Comparison of ENCODE assay signal across 2 cellular contexts in the genomic region with DNA sequence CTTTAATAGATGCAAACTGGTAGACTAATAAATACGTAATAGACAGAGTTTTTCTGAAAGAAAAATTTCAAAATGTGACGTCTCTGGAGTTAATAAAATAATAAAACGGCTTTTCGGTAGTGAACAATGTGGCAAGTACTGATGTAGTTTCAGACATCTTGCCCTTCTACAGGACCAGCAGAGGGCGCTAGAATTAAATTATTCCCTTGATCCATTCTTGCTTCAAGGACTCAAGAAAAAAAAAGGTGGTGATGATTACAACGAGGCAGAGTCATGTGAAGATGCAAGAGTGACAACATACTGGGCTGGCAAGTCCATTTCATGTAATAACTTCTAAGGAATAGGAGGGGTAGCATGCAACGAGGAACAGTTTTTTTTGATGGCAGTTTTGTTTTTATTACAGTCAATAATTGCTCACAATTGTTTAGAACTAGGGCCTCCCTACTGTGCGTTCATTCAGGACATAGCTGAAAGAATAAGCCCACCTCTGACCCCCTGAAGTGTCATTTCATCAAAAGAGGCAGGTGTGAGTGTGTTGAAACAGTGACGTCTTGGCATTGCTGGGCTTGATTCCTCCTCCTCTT.
TF ChIP-seq lines count a peak whose summit lies in the region.

No MANE protein-coding gene starts in this region.

TF ChIP-seq in GM23338, 12 proteins besides CTCF, POLR2A, EP300 and RAD21 (continued from another document):
- no peak for TF ChIP-seq POLR2AphosphoS5 (IDR thresholded peaks at IDR 0.05; ENCODE audit: low read depth)
- no peak for TF ChIP-seq EZH2phosphoT487 (IDR thresholded peaks at IDR 0.05; ENCODE audit: unreplicated experiment)
- TF ChIP-seq ZNF114 (CRISPR knock-in tag; IDR thresholded peaks at IDR 0.05), result no peak
- TF ChIP-seq NANOG (IDR thresholded peaks at IDR 0.05; ENCODE audit: borderline replicate concordance), result no peak
- TF ChIP-seq ETS1 (IDR thresholded peaks at IDR 0.05), result no peak
- TF ChIP-seq, protein P1, sequence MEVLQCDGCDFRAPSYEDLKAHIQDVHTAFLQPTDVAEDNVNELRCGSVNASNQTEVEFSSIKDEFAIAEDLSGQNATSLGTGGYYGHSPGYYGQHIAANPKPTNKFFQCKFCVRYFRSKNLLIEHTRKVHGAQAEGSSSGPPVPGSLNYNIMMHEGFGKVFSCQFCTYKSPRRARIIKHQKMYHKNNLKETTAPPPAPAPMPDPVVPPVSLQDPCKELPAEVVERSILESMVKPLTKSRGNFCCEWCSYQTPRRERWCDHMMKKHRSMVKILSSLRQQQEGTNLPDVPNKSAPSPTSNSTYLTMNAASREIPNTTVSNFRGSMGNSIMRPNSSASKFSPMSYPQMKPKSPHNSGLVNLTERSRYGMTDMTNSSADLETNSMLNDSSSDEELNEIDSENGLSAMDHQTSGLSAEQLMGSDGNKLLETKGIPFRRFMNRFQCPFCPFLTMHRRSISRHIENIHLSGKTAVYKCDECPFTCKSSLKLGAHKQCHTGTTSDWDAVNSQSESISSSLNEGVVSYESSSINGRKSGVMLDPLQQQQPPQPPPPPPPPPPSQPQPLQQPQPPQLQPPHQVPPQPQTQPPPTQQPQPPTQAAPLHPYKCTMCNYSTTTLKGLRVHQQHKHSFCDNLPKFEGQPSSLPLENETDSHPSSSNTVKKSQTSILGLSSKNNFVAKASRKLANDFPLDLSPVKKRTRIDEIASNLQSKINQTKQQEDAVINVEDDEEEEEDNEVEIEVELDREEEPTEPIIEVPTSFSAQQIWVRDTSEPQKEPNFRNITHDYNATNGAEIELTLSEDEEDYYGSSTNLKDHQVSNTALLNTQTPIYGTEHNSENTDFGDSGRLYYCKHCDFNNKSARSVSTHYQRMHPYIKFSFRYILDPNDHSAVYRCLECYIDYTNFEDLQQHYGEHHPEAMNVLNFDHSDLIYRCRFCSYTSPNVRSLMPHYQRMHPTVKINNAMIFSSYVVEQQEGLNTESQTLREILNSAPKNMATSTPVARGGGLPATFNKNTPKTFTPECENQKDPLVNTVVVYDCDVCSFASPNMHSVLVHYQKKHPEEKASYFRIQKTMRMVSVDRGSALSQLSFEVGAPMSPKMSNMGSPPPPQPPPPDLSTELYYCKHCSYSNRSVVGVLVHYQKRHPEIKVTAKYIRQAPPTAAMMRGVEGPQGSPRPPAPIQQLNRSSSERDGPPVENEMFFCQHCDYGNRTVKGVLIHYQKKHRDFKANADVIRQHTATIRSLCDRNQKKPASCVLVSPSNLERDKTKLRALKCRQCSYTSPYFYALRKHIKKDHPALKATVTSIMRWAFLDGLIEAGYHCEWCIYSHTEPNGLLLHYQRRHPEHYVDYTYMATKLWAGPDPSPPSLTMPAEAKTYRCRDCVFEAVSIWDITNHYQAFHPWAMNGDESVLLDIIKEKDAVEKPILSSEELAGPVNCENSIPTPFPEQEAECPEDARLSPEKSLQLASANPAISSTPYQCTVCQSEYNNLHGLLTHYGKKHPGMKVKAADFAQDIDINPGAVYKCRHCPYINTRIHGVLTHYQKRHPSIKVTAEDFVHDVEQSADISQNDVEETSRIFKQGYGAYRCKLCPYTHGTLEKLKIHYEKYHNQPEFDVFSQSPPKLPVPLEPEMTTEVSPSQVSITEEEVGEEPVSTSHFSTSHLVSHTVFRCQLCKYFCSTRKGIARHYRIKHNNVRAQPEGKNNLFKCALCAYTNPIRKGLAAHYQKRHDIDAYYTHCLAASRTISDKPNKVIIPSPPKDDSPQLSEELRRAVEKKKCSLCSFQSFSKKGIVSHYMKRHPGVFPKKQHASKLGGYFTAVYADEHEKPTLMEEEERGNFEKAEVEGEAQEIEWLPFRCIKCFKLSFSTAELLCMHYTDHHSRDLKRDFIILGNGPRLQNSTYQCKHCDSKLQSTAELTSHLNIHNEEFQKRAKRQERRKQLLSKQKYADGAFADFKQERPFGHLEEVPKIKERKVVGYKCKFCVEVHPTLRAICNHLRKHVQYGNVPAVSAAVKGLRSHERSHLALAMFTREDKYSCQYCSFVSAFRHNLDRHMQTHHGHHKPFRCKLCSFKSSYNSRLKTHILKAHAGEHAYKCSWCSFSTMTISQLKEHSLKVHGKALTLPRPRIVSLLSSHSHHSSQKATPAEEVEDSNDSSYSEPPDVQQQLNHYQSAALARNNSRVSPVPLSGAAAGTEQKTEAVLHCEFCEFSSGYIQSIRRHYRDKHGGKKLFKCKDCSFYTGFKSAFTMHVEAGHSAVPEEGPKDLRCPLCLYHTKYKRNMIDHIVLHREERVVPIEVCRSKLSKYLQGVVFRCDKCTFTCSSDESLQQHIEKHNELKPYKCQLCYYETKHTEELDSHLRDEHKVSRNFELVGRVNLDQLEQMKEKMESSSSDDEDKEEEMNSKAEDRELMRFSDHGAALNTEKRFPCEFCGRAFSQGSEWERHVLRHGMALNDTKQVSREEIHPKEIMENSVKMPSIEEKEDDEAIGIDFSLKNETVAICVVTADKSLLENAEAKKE (CRISPR knock-in tag; IDR thresholded peaks at IDR 0.05), result no peak
- TF ChIP-seq EZH2 (IDR thresholded peaks at IDR 0.05; ENCODE audit: low read depth, unreplicated experiment), result no peak
- no peak for TF ChIP-seq JUNB (IDR thresholded peaks at IDR 0.05; ENCODE audit: unreplicated experiment)
- no peak for TF ChIP-seq STAT1 (IDR thresholded peaks at IDR 0.05; ENCODE audit: unreplicated experiment)

TF ChIP-seq in WTC11, 78 proteins besides CTCF, POLR2A, EP300 and RAD21 (continued from another document):
- TF ChIP-seq ATF6 (CRISPR knock-in tag; IDR thresholded peaks at IDR 0.05) (no peak), ZNF263 (CRISPR knock-in tag; IDR thresholded peaks at IDR 0.05; ENCODE audit: low read depth) (no peak), ZNF317 (CRISPR knock-in tag; IDR thresholded peaks at IDR 0.05; ENCODE audit: borderline replicate concordance, low read depth) (no peak), ZBTB21 (CRISPR knock-in tag; IDR thresholded peaks at IDR 0.05; ENCODE audit: borderline replicate concordance) (no peak), ZNF281 (CRISPR knock-in tag; IDR thresholded peaks at IDR 0.05) (no peak), TP53 (CRISPR knock-in tag; IDR thresholded peaks at IDR 0.05) (no peak)
- TF ChIP-seq, protein P2, sequence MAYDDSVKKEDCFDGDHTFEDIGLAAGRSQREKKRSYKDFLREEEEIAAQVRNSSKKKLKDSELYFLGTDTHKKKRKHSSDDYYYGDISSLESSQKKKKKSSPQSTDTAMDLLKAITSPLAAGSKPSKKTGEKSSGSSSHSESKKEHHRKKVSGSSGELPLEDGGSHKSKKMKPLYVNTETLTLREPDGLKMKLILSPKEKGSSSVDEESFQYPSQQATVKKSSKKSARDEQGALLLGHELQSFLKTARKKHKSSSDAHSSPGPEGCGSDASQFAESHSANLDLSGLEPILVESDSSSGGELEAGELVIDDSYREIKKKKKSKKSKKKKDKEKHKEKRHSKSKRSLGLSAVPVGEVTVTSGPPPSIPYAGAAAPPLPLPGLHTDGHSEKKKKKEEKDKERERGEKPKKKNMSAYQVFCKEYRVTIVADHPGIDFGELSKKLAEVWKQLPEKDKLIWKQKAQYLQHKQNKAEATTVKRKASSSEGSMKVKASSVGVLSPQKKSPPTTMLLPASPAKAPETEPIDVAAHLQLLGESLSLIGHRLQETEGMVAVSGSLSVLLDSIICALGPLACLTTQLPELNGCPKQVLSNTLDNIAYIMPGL (CRISPR knock-in tag; IDR thresholded peaks at IDR 0.05), result no peak
TF ChIP-seq in WTC11: peak in this region for 0.
